ENCODE assay signal across 8 cellular contexts in genomic region chr15:50182233-50183013, GRCh38. TPM values are rescaled to one million over a fixed set of nuclear protein-coding genes. Genes with fewer than 3 reads are reported as not detected.
DNase-seq lines count a peak whose midpoint lies in the region; ATAC-seq and TF ChIP-seq lines count a peak whose summit lies in the region.

No MANE protein-coding gene starts in this region.

- peak; percentile 27 for ATAC-seq in GM21529 (IDR thresholded peaks at IDR 0.05; ENCODE audit: unreplicated experiment)
- no peak for ATAC-seq in thoracic aorta (ENCODE audit: insufficient number of reproducible peaks, low FRiP score, low read depth)

- no peaks in the 10 kb centered on the region for H3K36me3 ChIP-seq in Loucy (ENCODE audit: insufficient read depth, low read length)
- no peaks in the 10 kb centered on the region for H3K36me3 ChIP-seq in endodermal cell (ENCODE audit: control insufficient read depth, insufficient read depth, low read length)
- no peaks in the 10 kb centered on the region for H3K36me3 ChIP-seq in mucosa of stomach (ENCODE audit: control insufficient read depth, insufficient read depth, low read length)
- no peaks in the 10 kb centered on the region for H3K36me3 ChIP-seq in thoracic aorta

- H3K27ac Mint-ChIP-seq in endodermal cell: no peak overlapping the region

- no peaks in the 10 kb centered on the region for H3K9me3 Mint-ChIP-seq in endodermal cell

- H4K20me1 ChIP-seq in Loucy (ENCODE audit: insufficient read depth, low read length, poor library complexity, severe bottlenecking): no peaks in the 10 kb centered on the region

- no peak overlapping the region for H3K4me2 ChIP-seq in Loucy (ENCODE audit: low read depth, low read length, poor library complexity, severe bottlenecking)

- H3K4me3 Mint-ChIP-seq in endodermal cell: peak overlapping the region; percentile 74

- WGBS in endodermal cell (ENCODE audit: insufficient coverage in 1 of 2, insufficient read length in 1 of 2), 2 experiments: 3 to 10% methylated on average over 11 to 77 of the region's 77 CpGs

- no peak for TF ChIP-seq CTCF in Loucy (conservative IDR thresholded peaks at IDR 0.05; ENCODE audit: low read length)
- TF ChIP-seq CTCF in endodermal cell (conservative IDR thresholded peaks at IDR 0.05): peak; percentile 10
- no peak for TF ChIP-seq CTCF in thoracic aorta (IDR thresholded peaks at IDR 0.05)

- H3K27me3 Mint-ChIP-seq in endodermal cell (ENCODE audit: insufficient read depth): peaks cover 59% of the 10 kb centered on the region

- peaks cover 10% of the 10 kb centered on the region for H3K4me1 Mint-ChIP-seq in endodermal cell

- H3F3A ChIP-seq in Loucy (ENCODE audit: low read depth): no peaks in the 10 kb centered on the region

- peak overlapping the region; percentile 62 for H2AFZ ChIP-seq in Loucy (ENCODE audit: low read length)

- H3K9me3 ChIP-seq in Loucy (ENCODE audit: insufficient read depth, low read depth, low read length) (no peaks in the 10 kb centered on the region), endodermal cell (ENCODE audit: control insufficient read depth, low read length) (no peaks in the 10 kb centered on the region), mucosa of stomach (ENCODE audit: control insufficient read depth, low read length) (no peaks in the 10 kb centered on the region), thoracic aorta (no peaks in the 10 kb centered on the region)

- H3K27me3 ChIP-seq in Loucy (ENCODE audit: insufficient read depth, low read length, poor library complexity, severe bottlenecking) (no peaks in the 10 kb centered on the region), endodermal cell (ENCODE audit: control insufficient read depth, insufficient read depth, low read length, poor library complexity, severe bottlenecking) (peaks cover 70% of the 10 kb centered on the region), mucosa of stomach (ENCODE audit: control insufficient read depth, insufficient read depth, low read length) (peaks cover 15% of the 10 kb centered on the region), thoracic aorta (replicated peaks; ENCODE audit: insufficient read depth) (no peaks in the 10 kb centered on the region)

- H3K27ac ChIP-seq in endodermal cell (ENCODE audit: low read depth, low read length): no peak overlapping the region
- H3K27ac ChIP-seq in thoracic aorta: no peak overlapping the region

- H3K4me1 ChIP-seq in Loucy (ENCODE audit: insufficient read depth, low read length, poor library complexity, severe bottlenecking): peaks cover 8% of the 10 kb centered on the region
- no peaks in the 10 kb centered on the region for H3K4me1 ChIP-seq in endodermal cell (ENCODE audit: control insufficient read depth, insufficient read depth, low read length)
- peaks cover 10% of the 10 kb centered on the region for H3K4me1 ChIP-seq in mucosa of stomach (ENCODE audit: control insufficient read depth, insufficient read depth, low read length)
- peaks cover 0 to 16% of the 10 kb centered on the region in 2 donors for H3K4me1 ChIP-seq in thoracic aorta (ENCODE audit: control insufficient read depth in 1 of 2, low read depth in 2 of 2)

- peak; percentile 13 for DNase-seq in DMS114 treated with DMSO at 0.1 percent for 48 hours (lab: John Stamatoyannopoulos, UW; ENCODE audit: unreplicated experiment)
- DNase-seq in activated CD4-positive, alpha-beta T cell treated with anti-CD3 and anti-CD28 coated beads for 48 hours: peak; percentile 65
- DNase-seq in endodermal cell: peak; percentile 87
- no peak for DNase-seq in thoracic aorta (ENCODE audit: low spot score)
- no peak for DNase-seq in GM19240 (ENCODE audit: insufficient read length, low spot score)

- no peaks in the 10 kb centered on the region for H3K9me2 ChIP-seq in Loucy (replicated peaks; ENCODE audit: low read depth, low read length)

- H3K9ac ChIP-seq in Loucy (ENCODE audit: low read depth, low read length, poor library complexity, severe bottlenecking) (no peak overlapping the region), endodermal cell (ENCODE audit: extremely low read depth, low read length, poor library complexity, severe bottlenecking) (no peak overlapping the region), mucosa of stomach (ENCODE audit: low read length) (peak overlapping the region; percentile 14)

- no peak overlapping the region for H3K4me3 ChIP-seq in Loucy (ENCODE audit: low read length, poor library complexity, severe bottlenecking)
- peak overlapping the region; percentile 83 for H3K4me3 ChIP-seq in endodermal cell (ENCODE audit: low read length)
- peak overlapping the region; percentile 29 for H3K4me3 ChIP-seq in mucosa of stomach (ENCODE audit: low read length)
- H3K4me3 ChIP-seq in thoracic aorta: peak overlapping the region; percentile 72

- H3K79me2 ChIP-seq in Loucy (ENCODE audit: insufficient read depth, low read length): no peaks in the 10 kb centered on the region

- no peaks in the 10 kb centered on the region for H3K36me3 Mint-ChIP-seq in endodermal cell (ENCODE audit: low read depth)

RNA-seq across cellular contexts. Expression of gene SLC27A2, which starts 0.4 kb away (rescaled TPM):
- 1 to 10 TPM; 4.0 to 6.8 TPM for total RNA-seq in endodermal cell
- polyA plus RNA-seq in endodermal cell (2013, experiment 1 of 2): 1.4 TPM
- 1.9 TPM for polyA plus RNA-seq in endodermal cell (2013, experiment 2 of 2)
- 1 to 10 TPM in 1 of 2 donors, not detected in 1; 2.2 TPM for total RNA-seq in thoracic aorta

Comparison
In these comparisons a context has a peak if more than half of its experiments do, and no peak if none do; other contexts are left out.
1. DNase-seq: peak in DMS114 treated with DMSO at 0.1 percent for 48 hours (single experiment), activated CD4-positive, alpha-beta T cell treated with anti-CD3 and anti-CD28 coated beads for 48 hours (single experiment) and endodermal cell (single experiment); none in thoracic aorta (single experiment) and GM19240 (single experiment).